ENCODE assay signal across 1 cellular context in the genomic region with DNA sequence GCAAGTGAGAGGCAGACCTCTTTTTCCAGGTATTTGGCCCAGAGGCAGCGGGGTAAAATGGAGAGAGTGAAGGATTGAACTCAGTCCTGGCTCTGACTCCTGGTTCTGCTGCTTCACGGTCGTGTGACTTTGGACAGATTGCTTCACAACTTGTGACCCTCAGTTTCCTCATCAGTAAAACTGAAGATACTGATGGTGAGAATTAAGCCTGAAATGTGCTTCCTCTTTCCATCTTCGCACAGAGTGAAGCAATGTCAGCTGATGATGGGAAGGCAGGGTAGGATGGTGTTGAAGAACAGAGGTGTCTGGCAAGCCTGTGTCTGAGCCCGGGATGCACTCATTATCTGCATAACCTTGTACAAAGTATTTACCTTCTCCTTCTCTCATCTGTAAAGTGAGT.
TF ChIP-seq lines count a peak whose summit lies in the region.

No MANE protein-coding gene starts in this region.

TF ChIP-seq in IMR-90, 13 proteins besides CTCF, POLR2A, EP300 and RAD21:
- TF ChIP-seq MAZ (IDR thresholded peaks at IDR 0.05; ENCODE audit: borderline replicate concordance, low read depth, low read length), result no peak
- TF ChIP-seq, protein P1, sequence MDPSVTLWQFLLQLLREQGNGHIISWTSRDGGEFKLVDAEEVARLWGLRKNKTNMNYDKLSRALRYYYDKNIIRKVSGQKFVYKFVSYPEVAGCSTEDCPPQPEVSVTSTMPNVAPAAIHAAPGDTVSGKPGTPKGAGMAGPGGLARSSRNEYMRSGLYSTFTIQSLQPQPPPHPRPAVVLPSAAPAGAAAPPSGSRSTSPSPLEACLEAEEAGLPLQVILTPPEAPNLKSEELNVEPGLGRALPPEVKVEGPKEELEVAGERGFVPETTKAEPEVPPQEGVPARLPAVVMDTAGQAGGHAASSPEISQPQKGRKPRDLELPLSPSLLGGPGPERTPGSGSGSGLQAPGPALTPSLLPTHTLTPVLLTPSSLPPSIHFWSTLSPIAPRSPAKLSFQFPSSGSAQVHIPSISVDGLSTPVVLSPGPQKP (IDR thresholded peaks at IDR 0.05; ENCODE audit: borderline replicate concordance, low read depth, low read length), result no peak
- TF ChIP-seq, protein P2, sequence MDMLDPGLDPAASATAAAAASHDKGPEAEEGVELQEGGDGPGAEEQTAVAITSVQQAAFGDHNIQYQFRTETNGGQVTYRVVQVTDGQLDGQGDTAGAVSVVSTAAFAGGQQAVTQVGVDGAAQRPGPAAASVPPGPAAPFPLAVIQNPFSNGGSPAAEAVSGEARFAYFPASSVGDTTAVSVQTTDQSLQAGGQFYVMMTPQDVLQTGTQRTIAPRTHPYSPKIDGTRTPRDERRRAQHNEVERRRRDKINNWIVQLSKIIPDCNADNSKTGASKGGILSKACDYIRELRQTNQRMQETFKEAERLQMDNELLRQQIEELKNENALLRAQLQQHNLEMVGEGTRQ (IDR thresholded peaks at IDR 0.05; ENCODE audit: low read depth, low read length), result no peak
- no peak for TF ChIP-seq FOS (IDR thresholded peaks at IDR 0.05; ENCODE audit: low read depth, low read length)
- no peak for TF ChIP-seq BHLHE40 (IDR thresholded peaks at IDR 0.05; ENCODE audit: low read depth, low read length)
- no peak for TF ChIP-seq SMC3 (IDR thresholded peaks at IDR 0.05; ENCODE audit: low read depth, low read length)
- no peak for TF ChIP-seq NFE2L2 (IDR thresholded peaks at IDR 0.05; ENCODE audit: low read depth, low read length)
- no peak for TF ChIP-seq RCOR1 (IDR thresholded peaks at IDR 0.05; ENCODE audit: insufficient replicate concordance, low read length)
- TF ChIP-seq CHD1 (IDR thresholded peaks at IDR 0.05; ENCODE audit: low read depth, low read length), result no peak
- no peak for TF ChIP-seq MAFK (IDR thresholded peaks at IDR 0.05; ENCODE audit: low read depth, low read length)
- TF ChIP-seq MXI1 (IDR thresholded peaks at IDR 0.05; ENCODE audit: borderline replicate concordance, low read depth, low read length), result no peak
- TF ChIP-seq CEBPB (IDR thresholded peaks at IDR 0.05; ENCODE audit: low read depth, low read length), result no peak
- no peak for TF ChIP-seq RFX5 (IDR thresholded peaks at IDR 0.05; ENCODE audit: low read depth, low read length)
